8 cellular contexts compared by ENCODE assay signal in genomic region chr15:85667491-85668424, GRCh38.
DNase-seq lines count a peak whose midpoint lies in the region; ATAC-seq, FAIRE-seq and TF ChIP-seq lines count a peak whose summit lies in the region.

No MANE protein-coding gene starts in this region.

- H3K27me3 ChIP-seq in neutrophil: no peaks in the 10 kb centered on the region

- FAIRE-seq in HTR-8/SVneo (lab: Jason Lieb, UNC): peak; percentile 79

- H3K4me3 ChIP-seq in neutrophil (ENCODE audit: low read depth in 1 of 2, low read length in 1 of 2): no peak overlapping the region

- H3K36me3 Mint-ChIP-seq in activated CD4-positive, alpha-beta T cell treated with anti-CD3 and anti-CD28 coated beads, Interleukin-2, amount 10 ng/mL, durations not matched to agents 24 days and 14 days (ENCODE audit: low read depth): peaks cover 74% of the 10 kb centered on the region

- no peaks in the 10 kb centered on the region for H3K4me1 ChIP-seq in neutrophil (ENCODE audit: control insufficient read depth in 1 of 2, insufficient read depth in 1 of 2, low read depth in 1 of 2, low read length in 1 of 2)

- H3K9me3 ChIP-seq in neutrophil: no peaks in the 10 kb centered on the region

- peak overlapping the region; percentile 47 for H3K4me3 Mint-ChIP-seq in activated CD4-positive, alpha-beta T cell treated with anti-CD3 and anti-CD28 coated beads, Interleukin-2, amount 10 ng/mL, durations not matched to agents 24 days and 14 days

- no peak for TF ChIP-seq CTCF in neutrophil (IDR thresholded peaks at IDR 0.05)

- H3K27ac Mint-ChIP-seq in activated CD4-positive, alpha-beta T cell treated with anti-CD3 and anti-CD28 coated beads, Interleukin-2, amount 10 ng/mL, durations not matched to agents 24 days and 14 days: peak overlapping the region; percentile 95

- POLR2A ChIA-PET in HEK293T (lab: Yijun Ruan, JAX): no interaction called here

- CTCF ChIA-PET in HEK293T (lab: Yijun Ruan, JAX): interaction anchor here (0.7 kb wide), 1 partner anchor 1193 kb away, joined by 3 read pairs; no protein-coding TSS in a partner anchor

- peak; percentile 25 for DNase-seq in GDM1 (lab: John Stamatoyannopoulos, UW)
- DNase-seq in HTR-8/SVneo (ENCODE audit: insufficient read length, low spot score): peak; percentile 66
- DNase-seq in activated CD4-positive, alpha-beta T cell treated with anti-CD3 and anti-CD28 coated beads, Interleukin-2, amount 10 ng/mL, durations not matched to agents 24 days and 14 days: peak; percentile 89
- DNase-seq in erythroblast (lab: John Stamatoyannopoulos, UW): peak; percentile 11 to 22
- no peak for DNase-seq in HEK293T (ENCODE audit: extremely low spot score)
- DNase-seq in hypothalamus (lab: John Stamatoyannopoulos, UW): no peak

- H3K36me3 ChIP-seq in neutrophil: peaks cover 95% of the 10 kb centered on the region

- H3K27ac ChIP-seq in neutrophil: peak overlapping the region; percentile 14

- peaks cover 4% of the 10 kb centered on the region for H3K9me3 Mint-ChIP-seq in activated CD4-positive, alpha-beta T cell treated with anti-CD3 and anti-CD28 coated beads, Interleukin-2, amount 10 ng/mL, durations not matched to agents 24 days and 14 days

- intact Hi-C loops in activated CD4-positive, alpha-beta T cell treated with anti-CD3 and anti-CD28 coated beads, Interleukin-2, amount 10 ng/mL, durations not matched to agents 24 days and 14 days (cut with micrococcal nuclease): loop anchor here (1.0 to 2.0 kb wide), 5 partner anchors 21 to 85 kb away; no protein-coding TSS in a partner anchor

- no peak for TF ChIP-seq POLR2A in erythroblast (IDR thresholded peaks at IDR 0.05; ENCODE audit: low read length)

- peak; percentile 94 for ATAC-seq in GM21526 (IDR thresholded peaks at IDR 0.05; ENCODE audit: low FRiP score, unreplicated experiment)

- H3K4me1 Mint-ChIP-seq in activated CD4-positive, alpha-beta T cell treated with anti-CD3 and anti-CD28 coated beads, Interleukin-2, amount 10 ng/mL, durations not matched to agents 24 days and 14 days: peaks cover 23% of the 10 kb centered on the region

- no peaks in the 10 kb centered on the region for H3K27me3 Mint-ChIP-seq in activated CD4-positive, alpha-beta T cell treated with anti-CD3 and anti-CD28 coated beads, Interleukin-2, amount 10 ng/mL, durations not matched to agents 24 days and 14 days

TF ChIP-seq in HEK293T, 16 proteins besides CTCF, POLR2A, EP300 and RAD21:
- TF ChIP-seq LEF1 (IDR thresholded peaks at IDR 0.05; ENCODE audit: borderline replicate concordance): no peak
- no peak for TF ChIP-seq ELF4 (IDR thresholded peaks at IDR 0.05)
- TF ChIP-seq PKNOX1 (IDR thresholded peaks at IDR 0.05): no peak
- TF ChIP-seq NFRKB (IDR thresholded peaks at IDR 0.05): no peak
- TF ChIP-seq CTBP1 (IDR thresholded peaks at IDR 0.05; ENCODE audit: borderline replicate concordance): no peak
- TF ChIP-seq FOXA1 (IDR thresholded peaks at IDR 0.05): no peak
- no peak for TF ChIP-seq HDGF (IDR thresholded peaks at IDR 0.05; ENCODE audit: borderline replicate concordance)
- no peak for TF ChIP-seq ARNT (IDR thresholded peaks at IDR 0.05)
- TF ChIP-seq ZNF384 (IDR thresholded peaks at IDR 0.05): no peak

Comparison
In these comparisons a context has a peak if more than half of its experiments do, and no peak if none do; other contexts are left out.
1. DNase-seq: peak in GDM1 (single experiment), HTR-8/SVneo (single experiment), activated CD4-positive, alpha-beta T cell treated with anti-CD3 and anti-CD28 coated beads, Interleukin-2, amount 10 ng/mL, durations not matched to agents 24 days and 14 days (single experiment) and erythroblast (2 of 2); none in HEK293T (single experiment) and hypothalamus (0 of 51).